ENCODE assay signal across 8 cellular contexts in the genomic region with DNA sequence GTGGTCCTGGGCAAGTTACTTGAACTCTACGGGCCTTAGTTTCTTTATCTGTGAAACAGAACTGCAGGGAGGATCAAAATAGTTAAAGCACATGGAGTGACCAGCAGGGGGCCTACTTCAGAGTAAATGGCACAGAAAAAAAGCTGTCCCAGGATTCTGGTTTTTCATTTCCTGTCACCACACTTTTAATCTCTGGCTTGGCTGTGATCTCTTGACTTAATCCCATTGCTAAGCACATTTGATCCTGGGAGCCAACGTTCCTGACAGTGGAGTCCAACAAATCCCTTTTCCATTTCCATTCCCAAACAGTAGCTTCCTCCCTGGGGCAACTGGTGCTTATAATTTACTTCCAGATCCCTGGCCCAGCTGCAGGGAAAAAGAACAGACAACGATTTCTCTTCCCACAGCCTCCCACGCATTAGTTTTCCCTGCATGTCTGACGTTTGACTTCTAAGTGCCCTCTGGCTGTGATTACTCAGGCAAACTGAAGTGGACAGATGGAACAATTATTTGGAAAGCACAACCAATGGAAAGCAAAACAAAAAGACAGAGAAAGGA.
DNase-seq lines count a peak whose midpoint lies in the region; TF ChIP-seq lines count a peak whose summit lies in the region.

No MANE protein-coding gene starts in this region.

- no peaks in the 10 kb centered on the region for H3K9me3 Mint-ChIP-seq in activated CD4-positive, alpha-beta T cell treated with anti-CD3 and anti-CD28 coated beads, Interleukin-2, amount 10 ng/mL, durations not matched to agents 24 days and 14 days
- H3K9me3 Mint-ChIP-seq in endothelial cell (ENCODE audit: unreplicated experiment): no peaks in the 10 kb centered on the region

- H3K4me2 ChIP-seq in OCI-LY3 (ENCODE audit: low read length): no peak overlapping the region

- no peaks in the 10 kb centered on the region for H3K9me3 ChIP-seq in OCI-LY3 (ENCODE audit: insufficient read depth, low read length)

- H3K27ac ChIP-seq in OCI-LY3 (ENCODE audit: low read length): no peak overlapping the region
- no peak overlapping the region for H3K27ac ChIP-seq in coronary artery

- peak; percentile 64 for DNase-seq in activated CD4-positive, alpha-beta T cell treated with anti-CD3 and anti-CD28 coated beads, Interleukin-2, amount 10 ng/mL, durations not matched to agents 24 days and 14 days
- no peak for DNase-seq in activated CD4-positive, alpha-beta T cell treated with anti-CD3 and anti-CD28 coated beads for 4 hours
- peak; percentile 5 for DNase-seq in HS-27A (ENCODE audit: low read depth)
- DNase-seq in endothelial cell (ENCODE audit: low spot score): peak; percentile 47
- peak; percentile 64 for DNase-seq in midbrain (lab: John Stamatoyannopoulos, UW)
- no peak for DNase-seq in coronary artery (ENCODE audit: low spot score)
- DNase-seq in NCI-H1930 (lab: John Stamatoyannopoulos, UW): no peak

- H3K4me3 Mint-ChIP-seq in activated CD4-positive, alpha-beta T cell treated with anti-CD3 and anti-CD28 coated beads, Interleukin-2, amount 10 ng/mL, durations not matched to agents 24 days and 14 days: no peak overlapping the region
- H3K4me3 Mint-ChIP-seq in endothelial cell (ENCODE audit: unreplicated experiment): no peak overlapping the region

- no peaks in the 10 kb centered on the region for H3K79me2 ChIP-seq in OCI-LY3 (ENCODE audit: low read length)

- H3K4me1 ChIP-seq in OCI-LY3 (ENCODE audit: low read length): no peaks in the 10 kb centered on the region

- no peaks in the 10 kb centered on the region for H3K27me3 Mint-ChIP-seq in activated CD4-positive, alpha-beta T cell treated with anti-CD3 and anti-CD28 coated beads, Interleukin-2, amount 10 ng/mL, durations not matched to agents 24 days and 14 days
- no peaks in the 10 kb centered on the region for H3K27me3 Mint-ChIP-seq in endothelial cell (ENCODE audit: unreplicated experiment)

- no peak overlapping the region for H3K27ac Mint-ChIP-seq in activated CD4-positive, alpha-beta T cell treated with anti-CD3 and anti-CD28 coated beads, Interleukin-2, amount 10 ng/mL, durations not matched to agents 24 days and 14 days
- no peak overlapping the region for H3K27ac Mint-ChIP-seq in endothelial cell (ENCODE audit: unreplicated experiment)

- H2AFZ ChIP-seq in OCI-LY3 (ENCODE audit: low read depth, low read length): no peak overlapping the region

- no peak overlapping the region for H3K9ac ChIP-seq in OCI-LY3 (ENCODE audit: low read length)

- H3K27me3 ChIP-seq in OCI-LY3 (ENCODE audit: low read depth, low read length): no peaks in the 10 kb centered on the region

- TF ChIP-seq CTCF in OCI-LY3 (IDR thresholded peaks at IDR 0.05; ENCODE audit: low read depth, low read length): peak; percentile 39
- peak; percentile 83 for TF ChIP-seq CTCF in endothelial cell (IDR thresholded peaks at IDR 0.05; ENCODE audit: unreplicated experiment)
- TF ChIP-seq CTCF in coronary artery (IDR thresholded peaks at IDR 0.05): no peak

- H3K36me3 Mint-ChIP-seq in activated CD4-positive, alpha-beta T cell treated with anti-CD3 and anti-CD28 coated beads, Interleukin-2, amount 10 ng/mL, durations not matched to agents 24 days and 14 days (ENCODE audit: low read depth): no peaks in the 10 kb centered on the region
- no peaks in the 10 kb centered on the region for H3K36me3 Mint-ChIP-seq in endothelial cell (ENCODE audit: low read depth, unreplicated experiment)

- no peaks in the 10 kb centered on the region for H3K4me1 Mint-ChIP-seq in activated CD4-positive, alpha-beta T cell treated with anti-CD3 and anti-CD28 coated beads, Interleukin-2, amount 10 ng/mL, durations not matched to agents 24 days and 14 days
- H3K4me1 Mint-ChIP-seq in endothelial cell (ENCODE audit: unreplicated experiment): peaks cover 3% of the 10 kb centered on the region

- no peak overlapping the region for H3K4me3 ChIP-seq in OCI-LY3 (ENCODE audit: low read length)
- no peak overlapping the region for H3K4me3 ChIP-seq in coronary artery

- intact Hi-C loops in activated CD4-positive, alpha-beta T cell treated with anti-CD3 and anti-CD28 coated beads, Interleukin-2, amount 10 ng/mL, durations not matched to agents 24 days and 14 days (cut with micrococcal nuclease): loop anchor here (10.0 kb wide), 1 partner anchor 86 kb away; no protein-coding TSS in a partner anchor

- H3K36me3 ChIP-seq in OCI-LY3 (replicated peaks; ENCODE audit: low read depth, low read length): no peaks in the 10 kb centered on the region

- no peaks in the 10 kb centered on the region for H4K20me1 ChIP-seq in OCI-LY3 (ENCODE audit: insufficient read depth, low read length)

Comparison
In these comparisons a context has a peak if more than half of its experiments do, and no peak if none do; other contexts are left out.
1. DNase-seq: peak in activated CD4-positive, alpha-beta T cell treated with anti-CD3 and anti-CD28 coated beads, Interleukin-2, amount 10 ng/mL, durations not matched to agents 24 days and 14 days (single experiment), HS-27A (single experiment), endothelial cell (single experiment) and midbrain (single experiment); none in activated CD4-positive, alpha-beta T cell treated with anti-CD3 and anti-CD28 coated beads for 4 hours (0 of 2), coronary artery (single experiment) and NCI-H1930 (0 of 2).